8 cellular contexts compared by ENCODE assay signal in genomic region chr17:81833160-81833920, GRCh38. TPM values are rescaled to one million over a fixed set of nuclear protein-coding genes. Genes with fewer than 3 reads are reported as not detected.
DNase-seq lines count a peak whose midpoint lies in the region; FAIRE-seq and TF ChIP-seq lines count a peak whose summit lies in the region.

Gene MCRIP1 (minus strand): TSS chr17:81833291. CDS start chr17:81824506, 8,785 bp downstream.

- CTCF ChIA-PET in CD4-positive, alpha-beta memory T cell (lab: Charles Lee; ENCODE audit: partially characterized antibody): interaction anchor here (1.0 to 1.2 kb wide), 2 partner anchors 36 to 120 kb away, joined by 3 to 5 read pairs; no protein-coding TSS in a partner anchor
- CTCF ChIA-PET in H1 (lab: Charles Lee; ENCODE audit: partially characterized antibody): interaction anchor here (0.7 to 2.5 kb wide), 6 partner anchors 11 to 100 kb away, joined by 3 to 10 read pairs (median 4); no protein-coding TSS in a partner anchor

- peak within 1 kb of the TSS; percentile 80 to 93 (median 86) for H3K9ac ChIP-seq in H1 (replicated peaks in 1 of 4; ENCODE audit: extremely low read depth in 1 of 4, low read depth in 3 of 4, low read length in 3 of 4)
- peak within 1 kb of the TSS; percentile 97 for H3K9ac ChIP-seq in mesenchymal stem cell (ENCODE audit: low read length)

- peak within 1 kb of the TSS; percentile 91 for H4K91ac ChIP-seq in H1 (replicated peaks; ENCODE audit: insufficient read length, low read length)
- H4K91ac ChIP-seq in mesenchymal stem cell (ENCODE audit: low read length): peak within 1 kb of the TSS; percentile 99

- H3K27ac Mint-ChIP-seq in CD4-positive, alpha-beta memory T cell: peak within 1 kb of the TSS; percentile 96 to 98 (median 97)

- peaks cover 10 to 31% (median 21%) of the 10 kb centered on the region in 4 donors for H3K4me1 Mint-ChIP-seq in CD4-positive, alpha-beta memory T cell

- no peaks in the 10 kb centered on the region for H3K9me3 ChIP-seq in CD4-positive, alpha-beta memory T cell (ENCODE audit: control insufficient read depth in 1 of 2, low read length in 2 of 2)
- no peaks in the 10 kb centered on the region for H3K9me3 ChIP-seq in H1 (ENCODE audit: insufficient read depth in 2 of 2, low read depth in 1 of 2, low read length in 1 of 2)
- H3K9me3 ChIP-seq in mesenchymal stem cell (ENCODE audit: control insufficient read depth, low read length): no peaks in the 10 kb centered on the region

- TF ChIP-seq EP300 in H1 (IDR thresholded peaks at IDR 0.05; ENCODE audit: borderline replicate concordance in 1 of 2, low read depth in 2 of 2, low read length in 2 of 2): 0 out of 3 replicates have a peak, but pooled peaks of 1 of the 2 experiments have one; percentile 27

- H3K56ac ChIP-seq in H1 (replicated peaks; ENCODE audit: insufficient read length, low read depth, low read length): peak within 1 kb of the TSS; percentile 96

- no peak for TF ChIP-seq RAD21 in H1 (IDR thresholded peaks at IDR 0.05 in 1 of 2, conservative IDR thresholded peaks at IDR 0.05 in 1 of 2; ENCODE audit: low read depth in 2 of 2, low read length in 2 of 2)

- peaks cover 23% of the 10 kb centered on the region for H3K4me1 ChIP-seq in CD4-positive, alpha-beta memory T cell (ENCODE audit: insufficient read depth, low read length)
- H3K4me1 ChIP-seq in H1 (replicated peaks in 1 of 4; ENCODE audit: control insufficient read depth in 3 of 4, insufficient read depth in 4 of 4, low read length in 3 of 4) (peaks cover 0 to 15% (median 8%) of the 10 kb centered on the region in 4 experiments; a peak in 4 of 7 replicates), mesenchymal stem cell (ENCODE audit: control insufficient read depth, insufficient read depth, low read depth, low read length) (peaks cover 35% of the 10 kb centered on the region)

- intact Hi-C loops in CD4-positive, alpha-beta memory T cell (cut with micrococcal nuclease): loop anchor here (1.0 to 5.0 kb wide), 3 partner anchors 27 to 281 kb away; partner anchors contain the start of genes ARHGDIA, FAAP100 and P4HB

- H2AFZ ChIP-seq in H1 (ENCODE audit: low read length): no peak within 1 kb of the TSS; the same call in 1 of the 2 replicates
- peak within 1 kb of the TSS; percentile 47 for H2AFZ ChIP-seq in mesenchymal stem cell (ENCODE audit: low read depth, low read length)

- TF ChIP-seq POLR2A in H1 (IDR thresholded peaks at IDR 0.05; ENCODE audit: control extremely low read depth in 1 of 2, low read depth in 2 of 2, low read length in 2 of 2): peak in 1 of 2 experiments; percentile 87; a peak in 1 of 3 replicates

- peak within 1 kb of the TSS; percentile 98 for H4K8ac ChIP-seq in H1 (ENCODE audit: extremely low read depth, insufficient read depth, low read length)
- H4K8ac ChIP-seq in mesenchymal stem cell (ENCODE audit: low read length): peak within 1 kb of the TSS; percentile 93

- peaks cover 0 to 15% of the 10 kb centered on the region in 2 experiments; a peak in 1 of 4 replicates for H3K79me2 ChIP-seq in H1 (ENCODE audit: control insufficient read depth in 1 of 2, insufficient read depth in 2 of 2, low read length in 2 of 2)

- peak; percentile 91 to 93 (median 92) for DNase-seq in CD4-positive, alpha-beta memory T cell
- peak; percentile 100 for DNase-seq in GM20000 (ENCODE audit: low spot score)
- DNase-seq in HUDEP-2 (lab: John Stamatoyannopoulos, UW; ENCODE audit: unreplicated experiment in 76 of 76): peak in 74 of 76 experiments; percentile 26 to 97 (median 90)
- peak; percentile 87 for DNase-seq in NOMO-1 treated with dmso at 0.1 percent for 144 hours (lab: John Stamatoyannopoulos, UW; ENCODE audit: unreplicated experiment)
- DNase-seq in activated CD8-positive, alpha-beta memory T cell treated with anti-CD3 and anti-CD28 coated beads for 48 hours (ENCODE audit: low read depth in 2 of 3, low spot score in 2 of 3): peak; percentile 90 to 96 (median 92)
- peak; percentile 60 to 95 for DNase-seq in H1 (ENCODE audit: low read depth in 1 of 2, low spot score in 2 of 2)
- DNase-seq in mesenchymal stem cell: peak; percentile 93
- DNase-seq in stimulated activated CD8-positive, alpha-beta memory T cell treated with anti-CD3 and anti-CD28 coated beads, Interleukin-12 subunit alpha, Interleukin-12 subunit beta, amount 100 ng/mL, for 24 hours (ENCODE audit: extremely low read depth): peak; percentile 93

- H2BK120ac ChIP-seq in H1 (replicated peaks; ENCODE audit: low read depth, low read length) (peak within 1 kb of the TSS; percentile 33), mesenchymal stem cell (ENCODE audit: low read depth, low read length) (peak within 1 kb of the TSS; percentile 91)

- H3K27ac ChIP-seq in CD4-positive, alpha-beta memory T cell (ENCODE audit: low read depth, low read length): peak within 1 kb of the TSS; percentile 90
- H3K27ac ChIP-seq in H1 (ENCODE audit: low read depth, low read length) (peak within 1 kb of the TSS; percentile 83), mesenchymal stem cell (ENCODE audit: low read length, poor library complexity, severe bottlenecking) (peak within 1 kb of the TSS; percentile 34)

- POLR2A ChIA-PET in CD4-positive, alpha-beta memory T cell (lab: Charles Lee; ENCODE audit: partially characterized antibody): interaction anchor here (0.9 to 1.7 kb wide), 19 partner anchors 15 to 314 kb away, joined by 3 to 18 read pairs (median 4); partner anchors contain the start of genes ARHGDIA, ARL16, ASPSCR1 and HGS
- POLR2A ChIA-PET in H1 (lab: Charles Lee; ENCODE audit: partially characterized antibody): interaction anchor here (0.8 to 5.0 kb wide), 23 partner anchors 9 to 167 kb away, joined by 3 to 37 read pairs (median 5); partner anchors contain the start of genes ARHGDIA, CCDC137, MRPL12 and OXLD1

- H3K18ac ChIP-seq in H1 (ENCODE audit: extremely low read depth, low read length) (peak within 1 kb of the TSS; percentile 83), mesenchymal stem cell (ENCODE audit: low read depth in 1 of 2, low read length in 2 of 2) (peak within 1 kb of the TSS; percentile 94 to 95)

- H2BK20ac ChIP-seq in H1 (ENCODE audit: low read length): no peak within 1 kb of the TSS

- peaks cover 8% of the 10 kb centered on the region for H3K23me2 ChIP-seq in H1 (ENCODE audit: low read depth, low read length)

- H2BK5ac ChIP-seq in H1 (ENCODE audit: low read depth, low read length) (peak within 1 kb of the TSS; percentile 86), mesenchymal stem cell (ENCODE audit: low read depth, low read length, poor library complexity, severe bottlenecking) (peak within 1 kb of the TSS; percentile 35)

- H3K27me3 Mint-ChIP-seq in CD4-positive, alpha-beta memory T cell: no peaks in the 10 kb centered on the region

- H3K14ac ChIP-seq in H1 (ENCODE audit: insufficient read length) (peak within 1 kb of the TSS; percentile 54), mesenchymal stem cell (ENCODE audit: low read length in 2 of 2) (peak within 1 kb of the TSS in 1 of 2 experiments; percentile 91)

- no peak for FAIRE-seq in H1 (lab: Jason Lieb, UNC)

- no peak for TF ChIP-seq CTCF in GM20000 (IDR thresholded peaks at IDR 0.05; ENCODE audit: extremely low read depth, missing control alignments)
- 0 out of 4 replicates have a peak, but pooled peaks of 1 of the 3 experiments have one; percentile 1 for TF ChIP-seq CTCF in H1 (IDR thresholded peaks at IDR 0.05; ENCODE audit: control extremely low read depth in 1 of 3, insufficient read depth in 1 of 3, low read depth in 1 of 3, low read length in 3 of 3)

- peak within 1 kb of the TSS; percentile 89 to 97 (median 94) for H3K4me3 Mint-ChIP-seq in CD4-positive, alpha-beta memory T cell

- H3K4ac ChIP-seq in H1 (replicated peaks; ENCODE audit: insufficient read length, low read depth, low read length) (peak within 1 kb of the TSS; percentile 90), mesenchymal stem cell (ENCODE audit: low read depth in 1 of 2, low read length in 2 of 2) (peak within 1 kb of the TSS; percentile 84 to 97)

- H2BK15ac ChIP-seq in H1 (ENCODE audit: low read length): peak within 1 kb of the TSS; percentile 88; the same call in 1 of the 2 replicates
- peak within 1 kb of the TSS; percentile 44 for H2BK15ac ChIP-seq in mesenchymal stem cell (ENCODE audit: low read depth, poor library complexity, severe bottlenecking)

- peak within 1 kb of the TSS; percentile 75 for H2AK5ac ChIP-seq in H1 (ENCODE audit: low read depth, low read length)
- peak within 1 kb of the TSS; percentile 80 for H2AK5ac ChIP-seq in mesenchymal stem cell (ENCODE audit: low read length, severe bottlenecking)

- peak within 1 kb of the TSS; percentile 93 for H4K5ac ChIP-seq in H1 (ENCODE audit: insufficient read length, low read depth, low read length)

- peak within 1 kb of the TSS; percentile 56 to 79 for H3K4me3 ChIP-seq in CD4-positive, alpha-beta memory T cell (ENCODE audit: low read length in 2 of 2)
- peak within 1 kb of the TSS; percentile 81 to 97 (median 85) for H3K4me3 ChIP-seq in H1 (ENCODE audit: extremely low read depth in 1 of 4, insufficient read depth in 2 of 4, low read depth in 3 of 4, low read length in 4 of 4)
- peak within 1 kb of the TSS; percentile 68 to 91 for H3K4me3 ChIP-seq in mesenchymal stem cell (ENCODE audit: insufficient read depth in 1 of 2, low read depth in 1 of 2, low read length in 2 of 2)

- H3K79me1 ChIP-seq in H1 (ENCODE audit: low read depth, low read length) (peaks cover 13% of the 10 kb centered on the region), mesenchymal stem cell (replicated peaks; ENCODE audit: low read length, poor library complexity, severe bottlenecking) (peaks cover 22% of the 10 kb centered on the region)

- H3K36me3 Mint-ChIP-seq in CD4-positive, alpha-beta memory T cell: peaks cover 0 to 10% of the 10 kb centered on the region in 2 donors

- H3K4me2 ChIP-seq in H1 (ENCODE audit: insufficient read depth in 1 of 2, low read depth in 2 of 2, low read length in 2 of 2): peak within 1 kb of the TSS; percentile 94 to 95
- peak within 1 kb of the TSS; percentile 81 for H3K4me2 ChIP-seq in mesenchymal stem cell (ENCODE audit: low read length, poor library complexity, severe bottlenecking)

- H2BK12ac ChIP-seq in H1 (ENCODE audit: low read depth, low read length) (peak within 1 kb of the TSS; percentile 75; the same call in 1 of the 2 replicates), mesenchymal stem cell (ENCODE audit: low read length in 2 of 2) (peak within 1 kb of the TSS; percentile 55 to 91)

- H3K23ac ChIP-seq in H1 (ENCODE audit: insufficient read length) (no peak within 1 kb of the TSS), mesenchymal stem cell (ENCODE audit: low read length in 2 of 2) (peak within 1 kb of the TSS in 1 of 2 experiments; percentile 81)

- H3K36me3 ChIP-seq in CD4-positive, alpha-beta memory T cell (ENCODE audit: insufficient read depth, low read length): no peaks in the 10 kb centered on the region
- H3K36me3 ChIP-seq in H1 (ENCODE audit: control insufficient read depth in 2 of 4, insufficient read depth in 4 of 4, low read length in 3 of 4) (no peaks in the 10 kb centered on the region; a peak in 1 of 8 replicates), mesenchymal stem cell (ENCODE audit: control insufficient read depth in 1 of 2, insufficient read depth in 2 of 2, low read depth in 1 of 2, low read length in 2 of 2) (peaks cover 4 to 11% of the 10 kb centered on the region in 2 experiments)

- no peaks in the 10 kb centered on the region for H3K27me3 ChIP-seq in CD4-positive, alpha-beta memory T cell (ENCODE audit: insufficient read depth, low read length)
- H3K27me3 ChIP-seq in H1 (replicated peaks in 1 of 4; ENCODE audit: control insufficient read depth in 3 of 4, extremely low read depth in 1 of 4, insufficient read depth in 3 of 4, low read length in 3 of 4): 0 out of 7 replicates have a peak, but pooled peaks cover 0 to 2% (median 0%) of the 10 kb centered on the region in 4 experiments
- H3K27me3 ChIP-seq in mesenchymal stem cell (ENCODE audit: control insufficient read depth in 1 of 2, insufficient read depth in 1 of 2, low read length in 2 of 2): no peaks in the 10 kb centered on the region

- WGBS in H1 (ENCODE audit: extremely low coverage in 1 of 2, insufficient coverage in 1 of 2, insufficient read length in 1 of 2, insufficient replicate concordance in 2 of 2, low coverage in 1 of 2, low lambda C conversion rate in 2 of 2, missing lambda C conversion rate in 1 of 2), 2 experiments: 1% methylated on average over 28 of the region's 76 CpGs; no CpG with 5 or more reads in 1 of the 2 experiments
- WGBS in mesenchymal stem cell: 2% methylated on average over 68 of the region's 76 CpGs

- no peaks in the 10 kb centered on the region for H3K9me3 Mint-ChIP-seq in CD4-positive, alpha-beta memory T cell

- peaks cover 0 to 16% of the 10 kb centered on the region in 2 experiments for H4K20me1 ChIP-seq in H1 (replicated peaks in 1 of 2; ENCODE audit: control insufficient read depth in 1 of 2, insufficient read depth in 2 of 2, low read length in 2 of 2)

RNA-seq across cellular contexts. Expression of gene MCRIP1, which starts in this region (rescaled TPM):
- total RNA-seq in CD4-positive, alpha-beta memory T cell: 10 to 100 TPM; 65.8 to 71.0 TPM
- 10 to 100 TPM; 66.7 to 87.2 TPM for polyA plus RNA-seq in CD4-positive, alpha-beta memory T cell
- total RNA-seq in H1 (2021; fragmentation: NEBNext Ultra II Directional; extraction: Animal tissue kit (Norgen Biotek cat#: 25700)): 103 and 115 TPM in 2 replicates
- polyA plus RNA-seq in H1 (2011; rRNA removed): 151 and 250 TPM in 2 replicates
- polyA plus RNA-seq in H1 (2011; cell fraction: cytosol; rRNA removed): 137 TPM
- 155 TPM for polyA plus RNA-seq in H1 (2011; cell fraction: nucleus; rRNA removed)
- polyA plus RNA-seq in H1 (2012, experiment 1 of 2): 57.5 to 88.6 TPM (median 84.7 TPM) in 4 replicates
- polyA plus RNA-seq in H1 (2012, experiment 2 of 2): 119 TPM
- polyA plus RNA-seq in H1 (2013, experiment 1 of 2): 91.7 TPM
- 90.0 TPM for polyA plus RNA-seq in H1 (2013, experiment 2 of 2)
- polyA minus RNA-seq in H1 (2011; rRNA and poly(A)+ RNA removed): 11.4 and 21.6 TPM in 2 replicates
- 42.3 TPM for polyA minus RNA-seq in H1 (2011; cell fraction: cytosol; rRNA and poly(A)+ RNA removed)
- 29.7 TPM for polyA minus RNA-seq in H1 (2011; cell fraction: nucleus; rRNA and poly(A)+ RNA removed)
- 134 TPM for polyA plus RNA-seq in mesenchymal stem cell (2013, experiment 1 of 2)
- polyA plus RNA-seq in mesenchymal stem cell (2013, experiment 2 of 2): 132 TPM

Comparison
In these comparisons a context has a peak if more than half of its experiments do, and no peak if none do; other contexts are left out.
1. Peak in every context shown above with its lines: DNase-seq, H3K4me3 ChIP-seq and H3K27ac ChIP-seq.
2. H3K27ac ChIP-seq: peak in every context shown above with its lines; median percentile 90 in CD4-positive, alpha-beta memory T cell; 83 in H1; 34 in mesenchymal stem cell.